8 cellular contexts compared by ENCODE assay signal in genomic region chr13:80342541-80343371, GRCh38. TPM values are rescaled to one million over a fixed set of nuclear protein-coding genes. Genes with fewer than 3 reads are reported as not detected.
DNase-seq lines count a peak whose midpoint lies in the region; ATAC-seq, FAIRE-seq and TF ChIP-seq lines count a peak whose summit lies in the region.

No MANE protein-coding gene starts in this region.

- BruUV-seq in HepG2 (replicated peaks; lab: Mats Ljungman, UMichigan), result no TSS peak

- no peaks in the 10 kb centered on the region for H3K36me3 ChIP-seq in HepG2 (replicated peaks in 1 of 2; ENCODE audit: control insufficient read depth in 1 of 2, insufficient read depth in 2 of 2, low read length in 2 of 2)

- H3K4me2 ChIP-seq in HepG2 (ENCODE audit: low read depth, low read length), result peak overlapping the region; percentile 86

- WGBS in HepG2 (ENCODE audit: low lambda C conversion rate), result 1% methylated on average over 18 of the region's 57 CpGs

- no peaks in the 10 kb centered on the region; a peak in 1 of 5 replicates for H3K27me3 ChIP-seq in HepG2 (ENCODE audit: control insufficient read depth in 1 of 2, insufficient read depth in 2 of 2, low read length in 2 of 2)

- ATAC-seq in HG02938 (IDR thresholded peaks at IDR 0.05; ENCODE audit: unreplicated experiment), result peak; percentile 48
- ATAC-seq in HepG2, result peak; percentile 61

- no peak for TF ChIP-seq EP300 in HepG2 (IDR thresholded peaks at IDR 0.05; ENCODE audit: low read depth in 2 of 2, low read length in 2 of 2)
- no peak for TF ChIP-seq EP300 in HepG2 (CRISPR knock-in tag; IDR thresholded peaks at IDR 0.05; ENCODE audit: borderline replicate concordance)

- no peaks in the 10 kb centered on the region for H3K9me3 ChIP-seq in HepG2 (ENCODE audit: low read length)

- peaks cover 30% of the 10 kb centered on the region for H3K79me2 ChIP-seq in HepG2 (ENCODE audit: insufficient read depth, low read length)

- peak; percentile 89 for TF ChIP-seq CTCF in HepG2 (CRISPR knock-in tag; IDR thresholded peaks at IDR 0.05)

- POLR2A ChIA-PET in HepG2 (lab: Yijun Ruan, JAX), result interaction anchor here (1.2 to 1.3 kb wide), 2 partner anchors 8 to 20 kb away, joined by 4 to 6 read pairs; no protein-coding TSS in a partner anchor

- peak overlapping the region; percentile 69 to 97 (median 77) for H3K4me3 ChIP-seq in HepG2 (replicated peaks in 1 of 3; ENCODE audit: insufficient read depth in 1 of 3, low read depth in 2 of 3, low read length in 3 of 3)

- DNase-seq in NCI-H82 (lab: John Stamatoyannopoulos, UW), result peak; percentile 70
- no peak for DNase-seq in NCI-H82 treated with DMSO at 0.1 percent for 48 hours (lab: John Stamatoyannopoulos, UW; ENCODE audit: unreplicated experiment)
- DNase-seq in NCI-H2107 treated with DMSO at 0.1 percent for 48 hours (lab: John Stamatoyannopoulos, UW; ENCODE audit: unreplicated experiment), result peak; percentile 25
- peak; percentile 77 for DNase-seq in activated CD4-positive, alpha-beta T cell treated with anti-CD3 and anti-CD28 coated beads for 48 hours
- peak; percentile 89 for DNase-seq in dermis blood vessel endothelial cell
- peak; percentile 55 for DNase-seq in HepG2 (ENCODE audit: low spot score)
- DNase-seq in stimulated activated CD4-positive, alpha-beta T cell treated with anti-CD3 and anti-CD28 coated beads, Interleukin-2, amount 100 ng/mL, for 48 hours, result peak; percentile 71 to 73

- peaks cover 19% of the 10 kb centered on the region for H4K20me1 ChIP-seq in HepG2 (ENCODE audit: insufficient read depth, low read length)

- H3K4me1 ChIP-seq in HepG2 (ENCODE audit: insufficient read depth, low read length), result peaks cover 34% of the 10 kb centered on the region

- peak; percentile 81 for TF ChIP-seq RAD21 in HepG2 (CRISPR knock-in tag; IDR thresholded peaks at IDR 0.05)

- peak in 1 of 2 experiments; percentile 56; a peak in 2 of 4 replicates for TF ChIP-seq POLR2A in HepG2 (IDR thresholded peaks at IDR 0.05; ENCODE audit: insufficient read depth in 1 of 2, low read depth in 2 of 2, low read length in 2 of 2)

- H3K9ac ChIP-seq in HepG2 (ENCODE audit: insufficient read depth, low read depth, low read length), result peak overlapping the region; percentile 95

- peak; percentile 8 for FAIRE-seq in HepG2 (lab: Jason Lieb, UNC)

- intact Hi-C loops in HepG2 (cut with micrococcal nuclease; ENCODE audit: unreplicated experiment), result loop anchor here (1.0 to 10.0 kb wide), 4 partner anchors 20 to 935 kb away; partner anchors contain the start of gene RBM26

- H2AFZ ChIP-seq in HepG2 (ENCODE audit: low read length), result peak overlapping the region; percentile 93

- in situ Hi-C loops in HepG2 (cut with HindIII; ENCODE audit: extremely low pct_ligation_motif_present, low pct_unique_long_range_greater_than_20kb), result loop anchor here (25.0 kb wide), 1 partner anchor 930 kb away; the partner anchor contains the start of gene RBM26

- H3K27ac ChIP-seq in HepG2 (ENCODE audit: extremely low read length, insufficient read depth, low read length), result peak overlapping the region; percentile 80

- CTCF ChIA-PET in HepG2 (lab: Yijun Ruan, JAX; ENCODE audit: low intra/inter-chr PET ratio, low total read pairs), result interaction anchor here (0.8 to 2.4 kb wide), 2 partner anchors 20 to 23 kb away, joined by 3 to 28 read pairs; no protein-coding TSS in a partner anchor

TF ChIP-seq in HepG2, 621 proteins besides CTCF, POLR2A, EP300 and RAD21 (continues in another document):
- TF ChIP-seq ZNF768 (CRISPR knock-in tag; IDR thresholded peaks at IDR 0.05) (peak; percentile 79; the same call in 1 of the 2 replicates), GABPB1 (CRISPR knock-in tag; IDR thresholded peaks at IDR 0.05) (peak; percentile 84), ZBTB7B (CRISPR knock-in tag; IDR thresholded peaks at IDR 0.05) (peak; percentile 52; the same call in 1 of the 2 replicates), EZH2 (conservative IDR thresholded peaks at IDR 0.05; ENCODE audit: low read depth, low read length) (no peak), RNF2 (conservative IDR thresholded peaks at IDR 0.05; ENCODE audit: low read depth) (peak; percentile 76; the same call in 1 of the 2 replicates), ATAD3A (CRISPR knock-in tag; IDR thresholded peaks at IDR 0.05) (no peak), ZNF350 (CRISPR knock-in tag; IDR thresholded peaks at IDR 0.05; ENCODE audit: borderline replicate concordance, low read depth) (peak; percentile 91; the same call in 1 of the 2 replicates), MAFG (CRISPR knock-in tag; IDR thresholded peaks at IDR 0.05) (no peak), HNRNPLL (IDR thresholded peaks at IDR 0.05; ENCODE audit: low read depth, low read length, poor library complexity, severe bottlenecking) (peak; percentile 90), ZHX2 (IDR thresholded peaks at IDR 0.05; ENCODE audit: low read depth) (0 out of 2 replicates have a peak, but pooled peaks have one; percentile 14), ZHX2 (CRISPR knock-in tag; IDR thresholded peaks at IDR 0.05; ENCODE audit: borderline replicate concordance) (0 out of 2 replicates have a peak, but pooled peaks have one; percentile 72), KLF15 (CRISPR knock-in tag; IDR thresholded peaks at IDR 0.05; ENCODE audit: borderline replicate concordance) (peak; percentile 53; the same call in 1 of the 2 replicates), MTF2 (CRISPR knock-in tag; IDR thresholded peaks at IDR 0.05; ENCODE audit: borderline replicate concordance) (peak; percentile 89; the same call in 1 of the 2 replicates)

RNA-seq across cellular contexts. Expression of gene SPRY2, which starts 1.8 kb away (rescaled TPM):
- total RNA-seq in dermis blood vessel endothelial cell (21.7 and 24.2 TPM in 2 replicates), HepG2 (2016; rRNA removed; fragmentation: Illumina TruSeq; extraction: Trizol) (7.4 and 9.8 TPM in 2 replicates)
- total RNA-seq in HepG2 (2016; cell fraction: cytosol; rRNA removed; fragmentation: Illumina TruSeq; extraction: Trizol; ENCODE audit: low read depth), result 4.1 and 5.1 TPM in 2 replicates
- total RNA-seq in HepG2 (2016; cell fraction: insoluble cytoplasmic fraction; rRNA removed; fragmentation: Illumina TruSeq; extraction: Trizol), result 7.1 and 7.9 TPM in 2 replicates
- 12.8 and 12.9 TPM in 2 replicates for total RNA-seq in HepG2 (2016; cell fraction: membrane; rRNA removed; fragmentation: Illumina TruSeq; extraction: Trizol)
- total RNA-seq in HepG2 (2016; cell fraction: nucleus; rRNA removed; fragmentation: Illumina TruSeq; extraction: Trizol), result 9.3 and 9.6 TPM in 2 replicates
- polyA plus RNA-seq in HepG2 (2011; rRNA removed), result 21.4 and 25.1 TPM in 2 replicates
- 23.5 and 27.7 TPM in 2 replicates for polyA plus RNA-seq in HepG2 (2011; cell fraction: cytosol; rRNA removed)
- 13.8 and 14.2 TPM in 2 replicates for polyA plus RNA-seq in HepG2 (2011; cell fraction: nucleus; rRNA removed)
- polyA plus RNA-seq in HepG2 (2012), result 8.4 and 9.8 TPM in 2 replicates
- 4.9 and 5.4 TPM in 2 replicates for polyA plus RNA-seq in HepG2 (2016; cell fraction: cytosol; fragmentation: Illumina TruSeq; extraction: Trizol; ENCODE audit: low read depth)
- 12.2 and 12.8 TPM in 2 replicates for polyA plus RNA-seq in HepG2 (2016; cell fraction: insoluble cytoplasmic fraction; fragmentation: Illumina TruSeq; extraction: Trizol; ENCODE audit: low read depth)
- 11.6 and 12.5 TPM in 2 replicates for polyA plus RNA-seq in HepG2 (2016; cell fraction: membrane; fragmentation: Illumina TruSeq; extraction: Trizol; ENCODE audit: low read depth)
- 16.3 and 17.0 TPM in 2 replicates for polyA plus RNA-seq in HepG2 (2016; cell fraction: nucleus; fragmentation: Illumina TruSeq; extraction: Trizol; ENCODE audit: insufficient read depth, low read depth)
- polyA minus RNA-seq in HepG2 (2011; rRNA and poly(A)+ RNA removed; ENCODE audit: low replicate concordance), result 7.9 and 33.9 TPM in 2 replicates
- polyA minus RNA-seq in HepG2 (2011; cell fraction: cytosol; rRNA and poly(A)+ RNA removed), result 11.2 and 12.0 TPM in 2 replicates
- polyA minus RNA-seq in HepG2 (2011; cell fraction: nucleus; rRNA and poly(A)+ RNA removed), result 12.7 and 13.4 TPM in 2 replicates
